1 cellular context compared by ENCODE assay signal in genomic region chr1:51331206-51332100, GRCh38.
TF ChIP-seq lines count a peak whose summit lies in the region.

No MANE protein-coding gene starts in this region.

TF ChIP-seq in HepG2, 621 proteins besides CTCF, POLR2A, EP300 and RAD21 (continued from another document and continues in another):
- TF ChIP-seq SNRNP70 (IDR thresholded peaks at IDR 0.05; ENCODE audit: low read depth, low read length) = no peak
- TF ChIP-seq ZMYM3 (CRISPR knock-in tag; IDR thresholded peaks at IDR 0.05) = peak; percentile 62
- 0 out of 2 replicates have a peak, but pooled peaks have one; percentile 13 for TF ChIP-seq ARID5B (CRISPR knock-in tag; IDR thresholded peaks at IDR 0.05)
- peak; percentile 75 for TF ChIP-seq TFE3 (CRISPR knock-in tag; IDR thresholded peaks at IDR 0.05)
- no peak for TF ChIP-seq HIC2 (CRISPR knock-in tag; IDR thresholded peaks at IDR 0.05; ENCODE audit: low read depth)
- TF ChIP-seq SKIL (CRISPR knock-in tag; IDR thresholded peaks at IDR 0.05; ENCODE audit: borderline replicate concordance) = no peak
- TF ChIP-seq ATAD3A (CRISPR knock-in tag; IDR thresholded peaks at IDR 0.05) = no peak
- TF ChIP-seq NR2F6 (IDR thresholded peaks at IDR 0.05) = 0 out of 2 replicates have a peak, but pooled peaks have one; percentile 20
- no peak for TF ChIP-seq NR2F6 (CRISPR knock-in tag; IDR thresholded peaks at IDR 0.05)
- TF ChIP-seq RXRB (CRISPR knock-in tag; IDR thresholded peaks at IDR 0.05; ENCODE audit: borderline replicate concordance) = peak; percentile 32; the same call in 1 of the 2 replicates
- no peak for TF ChIP-seq HINFP (CRISPR knock-in tag; IDR thresholded peaks at IDR 0.05; ENCODE audit: low read depth)
- TF ChIP-seq SP5 (CRISPR knock-in tag; IDR thresholded peaks at IDR 0.05; ENCODE audit: borderline replicate concordance, low read depth) = no peak
- TF ChIP-seq PTBP1 (IDR thresholded peaks at IDR 0.05; ENCODE audit: low read depth, low read length, poor library complexity, severe bottlenecking) = no peak
- no peak for TF ChIP-seq ZKSCAN8 (CRISPR knock-in tag; IDR thresholded peaks at IDR 0.05; ENCODE audit: borderline replicate concordance)
- TF ChIP-seq ZNF792 (CRISPR knock-in tag; IDR thresholded peaks at IDR 0.05) = 0 out of 2 replicates have a peak, but pooled peaks have one; percentile 44
- TF ChIP-seq KDM1A (CRISPR knock-in tag; IDR thresholded peaks at IDR 0.05) = peak; percentile 22; the same call in 1 of the 2 replicates
- peak; percentile 34; the same call in 1 of the 2 replicates for TF ChIP-seq TAF1 (CRISPR knock-in tag; IDR thresholded peaks at IDR 0.05)
- TF ChIP-seq MIER2 (CRISPR knock-in tag; IDR thresholded peaks at IDR 0.05) = 0 out of 2 replicates have a peak, but pooled peaks have one; percentile 30
- TF ChIP-seq HMGXB4 (CRISPR knock-in tag; IDR thresholded peaks at IDR 0.05; ENCODE audit: borderline replicate concordance in 1 of 2, low read depth in 1 of 2) = 0 out of 4 replicates have a peak, but pooled peaks of 1 of the 2 experiments have one; percentile 25
- TF ChIP-seq MEIS2 (CRISPR knock-in tag; IDR thresholded peaks at IDR 0.05) = peak; percentile 17; the same call in 1 of the 2 replicates
- TF ChIP-seq ZNF280D (CRISPR knock-in tag; IDR thresholded peaks at IDR 0.05) = no peak
- TF ChIP-seq RERE (CRISPR knock-in tag; IDR thresholded peaks at IDR 0.05; ENCODE audit: low read depth) = no peak
- TF ChIP-seq JUND (CRISPR knock-in tag; IDR thresholded peaks at IDR 0.05) = peak; percentile 75
- no peak for TF ChIP-seq NONO (IDR thresholded peaks at IDR 0.05)
- TF ChIP-seq NONO (CRISPR knock-in tag; conservative IDR thresholded peaks at IDR 0.05) = no peak
- no peak for TF ChIP-seq NR1H2 (CRISPR knock-in tag; IDR thresholded peaks at IDR 0.05; ENCODE audit: borderline replicate concordance, low read depth)
- TF ChIP-seq ARHGAP35 (CRISPR knock-in tag; IDR thresholded peaks at IDR 0.05; ENCODE audit: borderline replicate concordance) = no peak
- TF ChIP-seq GABPA (IDR thresholded peaks at IDR 0.05; ENCODE audit: low read depth, low read length) = no peak
- TF ChIP-seq GABPA (CRISPR knock-in tag; IDR thresholded peaks at IDR 0.05; ENCODE audit: low read depth) = no peak
- TF ChIP-seq ZNF280B (CRISPR knock-in tag; IDR thresholded peaks at IDR 0.05; ENCODE audit: borderline replicate concordance) = no peak
- TF ChIP-seq NPAS2 (CRISPR knock-in tag; IDR thresholded peaks at IDR 0.05; ENCODE audit: borderline replicate concordance) = no peak
- no peak for TF ChIP-seq KAT8 (CRISPR knock-in tag; IDR thresholded peaks at IDR 0.05)
- TF ChIP-seq MED1 (CRISPR knock-in tag; IDR thresholded peaks at IDR 0.05) = peak; percentile 20; the same call in 1 of the 2 replicates
